Comparison of ENCODE assay signal across 13 cellular contexts in the genomic region with DNA sequence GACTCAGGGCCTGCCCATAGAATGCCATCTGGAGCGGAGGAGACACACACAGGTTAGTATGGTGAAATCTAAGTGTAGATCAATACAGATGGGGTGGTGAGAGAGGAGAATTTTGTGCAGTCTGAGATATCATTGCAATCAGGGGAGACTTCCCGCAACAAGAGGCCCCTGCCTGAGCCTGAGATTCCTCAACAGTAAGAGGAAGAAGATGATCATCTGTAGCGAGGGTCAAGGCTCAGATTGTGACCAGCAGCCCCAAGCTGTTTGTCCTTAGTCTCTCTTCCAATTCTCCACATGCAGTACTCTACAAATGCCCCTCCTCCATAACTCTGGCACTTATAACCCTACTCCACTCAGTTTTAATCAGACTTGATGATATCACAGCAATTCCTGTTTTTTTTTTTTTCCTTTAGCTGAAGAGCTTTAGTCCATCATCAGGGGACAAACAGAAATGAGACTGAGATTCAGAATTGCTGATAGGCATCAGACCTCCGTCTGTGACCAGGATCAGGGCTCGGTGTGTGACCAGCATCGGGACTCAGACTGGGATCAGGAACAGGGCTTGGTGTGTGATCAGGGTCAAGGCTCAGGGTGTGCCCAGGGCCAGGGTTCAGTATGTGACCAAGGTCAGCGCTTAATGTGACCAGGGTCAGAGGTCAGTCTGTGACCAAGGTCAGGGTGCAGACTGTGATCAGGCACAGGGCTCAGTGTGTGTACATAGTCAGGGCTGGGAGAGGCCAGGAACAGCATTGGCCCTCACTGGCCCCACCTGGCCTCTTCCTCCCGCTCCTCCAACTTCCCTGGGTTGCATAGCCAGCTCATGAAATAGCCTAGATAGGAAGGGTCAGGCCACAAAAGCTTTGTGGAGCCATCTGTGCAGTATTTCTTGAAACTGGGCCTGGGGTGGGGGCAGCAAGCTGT. TPM values are rescaled to one million over a fixed set of nuclear protein-coding genes. Genes with fewer than 3 reads are reported as not detected.
DNase-seq lines count a peak whose midpoint lies in the region; ATAC-seq and TF ChIP-seq lines count a peak whose summit lies in the region.
"Had no signal": no experiment of that assay in that cellular context is flagged by ENCODE, and none has a peak within 500 bp of the region (broad histone marks: within the 10 kb centered on the region; RNA-seq: fewer than 3 reads in every experiment).

No MANE protein-coding gene starts in this region.

- H3K9me3 Mint-ChIP-seq in CD4-positive, CD25-positive, alpha-beta regulatory T cell = no peaks in the 10 kb centered on the region
- H3K9me3 Mint-ChIP-seq: immature natural killer cell had no signal

- peak overlapping the region; percentile 24 for H2BK5ac ChIP-seq in trophoblast cell (ENCODE audit: low read depth, low read length, poor library complexity)

- no peaks in the 10 kb centered on the region for H3K9me3 ChIP-seq in CD4-positive, CD25-positive, alpha-beta regulatory T cell (ENCODE audit: control insufficient read depth in 2 of 2, low read length in 2 of 2)
- H3K9me3 ChIP-seq in SJCRH30 (replicated peaks) (no peaks in the 10 kb centered on the region), trophoblast cell (ENCODE audit: insufficient read depth, low read depth, low read length) (peaks cover 2% of the 10 kb centered on the region)
- H3K9me3 ChIP-seq: BLaER1 treated with 17β-estradiol and CSF1 and Interleukin-3, amounts not matched to agents 10 nM and 100 nM had no signal

- no peak overlapping the region for H3K27ac ChIP-seq in CD4-positive, CD25-positive, alpha-beta regulatory T cell (ENCODE audit: insufficient read depth, low read length, poor library complexity, severe bottlenecking)
- H3K27ac ChIP-seq in SJCRH30 (peak overlapping the region; percentile 55; the same call in 1 of the 2 replicates), trophoblast cell (ENCODE audit: low read depth, low read length) (no peak overlapping the region)
- H3K27ac ChIP-seq: BLaER1 treated with 17β-estradiol and CSF1 and Interleukin-3, amounts not matched to agents 10 nM and 100 nM had no signal

- no peak overlapping the region for H3K4me2 ChIP-seq in trophoblast cell (ENCODE audit: low read length)
- H3K4me2 ChIP-seq: BLaER1 treated with 17β-estradiol and CSF1 and Interleukin-3, amounts not matched to agents 10 nM and 100 nM had no signal

- H3K4me1 Mint-ChIP-seq in CD4-positive, CD25-positive, alpha-beta regulatory T cell = peaks cover 0 to 38% (median 16%) of the 10 kb centered on the region in 4 donors

- no peaks in the 10 kb centered on the region for H3K36me3 ChIP-seq in CD4-positive, CD25-positive, alpha-beta regulatory T cell (ENCODE audit: control insufficient read depth, insufficient read depth, low read length)
- H3K36me3 ChIP-seq in SJCRH30 = no peaks in the 10 kb centered on the region
- no peaks in the 10 kb centered on the region for H3K36me3 ChIP-seq in trophoblast cell (ENCODE audit: control insufficient read depth in 1 of 2, insufficient read depth in 2 of 2, low read length in 2 of 2)
- H3K36me3 ChIP-seq: BLaER1 treated with 17β-estradiol and CSF1 and Interleukin-3, amounts not matched to agents 10 nM and 100 nM had no signal

- H3K79me1 ChIP-seq in trophoblast cell (ENCODE audit: low read length) = peaks cover 34% of the 10 kb centered on the region

- H3K14ac ChIP-seq in trophoblast cell (ENCODE audit: low read length) = peak overlapping the region; percentile 49

- H2AFZ ChIP-seq in trophoblast cell (ENCODE audit: insufficient read depth, low read length, poor library complexity) = no peak overlapping the region

- no peak overlapping the region for H4K8ac ChIP-seq in trophoblast cell (ENCODE audit: low read depth, low read length)

- H3K27ac Mint-ChIP-seq in CD4-positive, CD25-positive, alpha-beta regulatory T cell = peak overlapping the region; percentile 80 to 87 (median 86)
- H3K27ac Mint-ChIP-seq: immature natural killer cell had no signal

- no peak overlapping the region for H3K4me3 ChIP-seq in CD4-positive, CD25-positive, alpha-beta regulatory T cell (ENCODE audit: low read depth, low read length)
- H3K4me3 ChIP-seq in SJCRH30 (no peak overlapping the region), fibroblast of the aortic adventitia (ENCODE audit: low read depth, low read length) (no peak overlapping the region), trophoblast cell (ENCODE audit: low read depth, low read length) (no peak overlapping the region)
- H3K4me3 ChIP-seq: BLaER1 treated with 17β-estradiol and CSF1 and Interleukin-3, amounts not matched to agents 10 nM and 100 nM had no signal

- peak overlapping the region in 1 of 4 donors; percentile 22 for H3K4me3 Mint-ChIP-seq in CD4-positive, CD25-positive, alpha-beta regulatory T cell
- H3K4me3 Mint-ChIP-seq: immature natural killer cell had no signal

- no peak for DNase-seq in CD4-positive, CD25-positive, alpha-beta regulatory T cell
- DNase-seq in SJCRH30 (no peak), fibroblast of the aortic adventitia (ENCODE audit: low read depth) (peak; percentile 50), trophoblast cell (peak in 1 of 2 donors; percentile 23), AG08396 (ENCODE audit: low spot score) (no peak), NCI-H2029 (lab: John Stamatoyannopoulos, UW) (no peak), NCI-H1436 (lab: John Stamatoyannopoulos, UW) (no peak)
- DNase-seq: activated CD4-positive, CD25-positive, alpha-beta regulatory T cell; immature natural killer cell; NCI-H1105 treated with DMSO at 0.1 percent for 48 hours had no signal

- peaks cover 4% of the 10 kb centered on the region for H3K79me2 ChIP-seq in trophoblast cell (ENCODE audit: control insufficient read depth, insufficient read depth, low read length, poor library complexity)

- peak overlapping the region; percentile 16 for H3K18ac ChIP-seq in trophoblast cell (ENCODE audit: low read length)

- ATAC-seq in CD4-positive, CD25-positive, alpha-beta regulatory T cell (ENCODE audit: low read depth in 2 of 2) = no peak
- no peak for ATAC-seq in GM18867 (IDR thresholded peaks at IDR 0.05; ENCODE audit: unreplicated experiment)
- ATAC-seq: esophagus mucosa had no signal

- H3K36me3 Mint-ChIP-seq in CD4-positive, CD25-positive, alpha-beta regulatory T cell = no peaks in the 10 kb centered on the region
- H3K36me3 Mint-ChIP-seq: immature natural killer cell had no signal

- H3K4ac ChIP-seq in trophoblast cell (ENCODE audit: low read depth, low read length) = no peak overlapping the region

- peak overlapping the region; percentile 39 for H2BK120ac ChIP-seq in trophoblast cell (ENCODE audit: insufficient read depth, low read length, poor library complexity)

- H3K27me3 ChIP-seq in CD4-positive, CD25-positive, alpha-beta regulatory T cell (ENCODE audit: control insufficient read depth, insufficient read depth, low read length) = no peaks in the 10 kb centered on the region
- H3K27me3 ChIP-seq in SJCRH30 (no peaks in the 10 kb centered on the region), trophoblast cell (ENCODE audit: insufficient read depth, low read length) (no peaks in the 10 kb centered on the region)
- H3K27me3 ChIP-seq: BLaER1 treated with 17β-estradiol and CSF1 and Interleukin-3, amounts not matched to agents 10 nM and 100 nM had no signal

- peak overlapping the region; percentile 31 for H2AK5ac ChIP-seq in trophoblast cell (ENCODE audit: low read length)

- H3K9ac ChIP-seq in trophoblast cell (ENCODE audit: low read length) = no peak overlapping the region
- H3K9ac ChIP-seq: BLaER1 treated with 17β-estradiol and CSF1 and Interleukin-3, amounts not matched to agents 10 nM and 100 nM had no signal

- peaks cover 30% of the 10 kb centered on the region for H3K4me1 ChIP-seq in CD4-positive, CD25-positive, alpha-beta regulatory T cell (ENCODE audit: control insufficient read depth, insufficient read depth, low read length, poor library complexity, severe bottlenecking)
- H3K4me1 ChIP-seq in SJCRH30 (peaks cover 54% of the 10 kb centered on the region), trophoblast cell (ENCODE audit: control insufficient read depth in 1 of 2, insufficient read depth in 2 of 2, low read length in 2 of 2) (peaks cover 47 to 56% of the 10 kb centered on the region in 2 experiments)

- H3K27me3 Mint-ChIP-seq in CD4-positive, CD25-positive, alpha-beta regulatory T cell = no peaks in the 10 kb centered on the region

- H3K23ac ChIP-seq in trophoblast cell (ENCODE audit: low read length) = no peak overlapping the region

- H2BK12ac ChIP-seq in trophoblast cell (ENCODE audit: low read length) = peak overlapping the region; percentile 67

- no peak overlapping the region for H4K12ac ChIP-seq in trophoblast cell (ENCODE audit: low read depth, low read length)

- TF ChIP-seq CTCF in fibroblast of the aortic adventitia (IDR thresholded peaks at IDR 0.05; ENCODE audit: insufficient read depth, low read length) = no peak

- peak overlapping the region; percentile 60 for H4K91ac ChIP-seq in trophoblast cell (ENCODE audit: low read depth, low read length)

- no CpG with 5 or more reads among the region's 8 CpGs for WGBS in trophoblast cell (ENCODE audit: extremely low coverage, insufficient coverage, insufficient read length)

RNA-seq across cellular contexts. Expression of a gene that starts 14.1 kb away (rescaled TPM):
- 7.3 TPM for total RNA-seq in CD4-positive, CD25-positive, alpha-beta regulatory T cell
- 10 to 100 TPM in 2 of 4 donors, 1 to 10 TPM in 2; 6.8 to 24.2 (median 10.0) TPM for polyA plus RNA-seq in CD4-positive, CD25-positive, alpha-beta regulatory T cell
- 31.3 and 33.3 TPM in 2 replicates for total RNA-seq in SJCRH30 (2014; rRNA removed; shearing (Covaris generic))
- total RNA-seq in fibroblast of the aortic adventitia (ENCODE audit: low replicate concordance) = 53.4 and 176 TPM in 2 replicates
- 64.9 and 67.5 TPM in 2 replicates for polyA plus RNA-seq in trophoblast cell (2013)

RNA-seq across cellular contexts. Expression of a gene that starts 51.8 kb away (rescaled TPM):
- 5.9 TPM for total RNA-seq in CD4-positive, CD25-positive, alpha-beta regulatory T cell
- polyA plus RNA-seq in CD4-positive, CD25-positive, alpha-beta regulatory T cell = 10 to 100 TPM in 2 of 4 donors, 1 to 10 TPM in 2; 8.7 to 11.4 (median 10.2) TPM
- total RNA-seq in SJCRH30 (2014; rRNA removed; shearing (Covaris generic)) = 3.0 and 5.1 TPM in 2 replicates
- total RNA-seq in fibroblast of the aortic adventitia (ENCODE audit: low replicate concordance) = 6.8 and 19.0 TPM in 2 replicates
- 4.0 and 4.1 TPM in 2 replicates for polyA plus RNA-seq in trophoblast cell (2013)

RNA-seq across cellular contexts. Expression of a gene that starts 54.2 kb away (rescaled TPM):
- total RNA-seq in CD4-positive, CD25-positive, alpha-beta regulatory T cell = 57.6 TPM
- polyA plus RNA-seq in CD4-positive, CD25-positive, alpha-beta regulatory T cell = 10 to 100 TPM; 13.7 to 24.0 (median 20.8) TPM
- 9.8 and 11.7 TPM in 2 replicates for total RNA-seq in SJCRH30 (2014; rRNA removed; shearing (Covaris generic))
- total RNA-seq in fibroblast of the aortic adventitia (ENCODE audit: low replicate concordance) = 29.3 and 31.9 TPM in 2 replicates
- polyA plus RNA-seq in trophoblast cell (2013) = 18.7 and 18.8 TPM in 2 replicates
